ENCODE assay signal across 8 cellular contexts in genomic region chr2:96977631-96978195, GRCh38. TPM values are rescaled to one million over a fixed set of nuclear protein-coding genes. Genes with fewer than 3 reads are reported as not detected.
A peak's percentile ranks its signal among the peaks of the same experiment; 100 is the strongest.
DNase-seq lines count a peak whose midpoint lies in the region; FAIRE-seq lines count a peak whose summit lies in the region.

No MANE protein-coding gene starts in this region.

- no peaks in the 10 kb centered on the region for H3K36me3 ChIP-seq in mesenchymal stem cell (ENCODE audit: control insufficient read depth in 1 of 2, insufficient read depth in 2 of 2, low read depth in 1 of 2, low read length in 2 of 2)

- in situ Hi-C loops in ACHN (cut with HindIII; ENCODE audit: low pct_ligation_motif_present, low pct_unique_long_range_greater_than_20kb, low sequenced_read_pairs), result no loop called here

- no peak overlapping the region for H4K8ac ChIP-seq in mesenchymal stem cell (ENCODE audit: low read length)

- no peak overlapping the region for H2AFZ ChIP-seq in mesenchymal stem cell (ENCODE audit: low read depth, low read length)

- H2BK12ac ChIP-seq in mesenchymal stem cell (ENCODE audit: low read length in 2 of 2), result no peak overlapping the region

- no peak overlapping the region for H3K27ac ChIP-seq in mesenchymal stem cell (ENCODE audit: low read length, poor library complexity, severe bottlenecking)

- H3K9ac ChIP-seq in mesenchymal stem cell (ENCODE audit: low read length), result peak overlapping the region; percentile 67

- H3K14ac ChIP-seq in mesenchymal stem cell (ENCODE audit: low read length in 2 of 2), result no peak overlapping the region

- no peak overlapping the region for H2AK5ac ChIP-seq in mesenchymal stem cell (ENCODE audit: low read length, severe bottlenecking)

- H3K4me1 ChIP-seq in mesenchymal stem cell (ENCODE audit: control insufficient read depth, insufficient read depth, low read depth, low read length), result no peaks in the 10 kb centered on the region

- FAIRE-seq in frontal cortex (lab: Jason Lieb, UNC), result no peak

- peaks cover 0 to 3% of the 10 kb centered on the region in 2 experiments for H3K27me3 ChIP-seq in mesenchymal stem cell (ENCODE audit: control insufficient read depth in 1 of 2, insufficient read depth in 1 of 2, low read length in 2 of 2)

- peak overlapping the region in 1 of 2 experiments; percentile 38 for H3K4me3 ChIP-seq in mesenchymal stem cell (ENCODE audit: insufficient read depth in 1 of 2, low read depth in 1 of 2, low read length in 2 of 2)

- WGBS in mesenchymal stem cell, result 18% methylated on average over 15 of the region's 16 CpGs

- H3K23ac ChIP-seq in mesenchymal stem cell (ENCODE audit: low read length in 2 of 2), result no peak overlapping the region

- H3K9me3 ChIP-seq in mesenchymal stem cell (ENCODE audit: control insufficient read depth, low read length), result no peaks in the 10 kb centered on the region

- no peak overlapping the region for H3K4ac ChIP-seq in mesenchymal stem cell (ENCODE audit: low read depth in 1 of 2, low read length in 2 of 2)

- no peak overlapping the region for H2BK15ac ChIP-seq in mesenchymal stem cell (ENCODE audit: low read depth, poor library complexity, severe bottlenecking)

- H2BK5ac ChIP-seq in mesenchymal stem cell (ENCODE audit: low read depth, low read length, poor library complexity, severe bottlenecking), result no peak overlapping the region

- H4K91ac ChIP-seq in mesenchymal stem cell (ENCODE audit: low read length), result no peak overlapping the region

- no peak overlapping the region for H3K4me2 ChIP-seq in mesenchymal stem cell (ENCODE audit: low read length, poor library complexity, severe bottlenecking)

- H3K79me1 ChIP-seq in mesenchymal stem cell (replicated peaks; ENCODE audit: low read length, poor library complexity, severe bottlenecking), result no peaks in the 10 kb centered on the region

- H2BK120ac ChIP-seq in mesenchymal stem cell (ENCODE audit: low read depth, low read length), result no peak overlapping the region

- no peak overlapping the region for H3K18ac ChIP-seq in mesenchymal stem cell (ENCODE audit: low read depth in 1 of 2, low read length in 2 of 2)

- DNase-seq in ACHN, result peak; percentile 61
- DNase-seq in HS-5 (ENCODE audit: low read depth), result peak; percentile 64
- DNase-seq in astrocyte of the hippocampus (ENCODE audit: low read depth, low spot score), result peak; percentile 43
- DNase-seq in mesenchymal stem cell, result peak; percentile 68
- no peak for DNase-seq in GDM1 (lab: John Stamatoyannopoulos, UW)
- no peak for DNase-seq in frontal cortex (ENCODE audit: low spot score in 2 of 2)
- no peak for DNase-seq in NCI-H446 (lab: John Stamatoyannopoulos, UW)
- no peak for DNase-seq in SKM-1 treated with dmso at 0.1 percent for 144 hours (lab: John Stamatoyannopoulos, UW; ENCODE audit: unreplicated experiment)

RNA-seq across cellular contexts. Expression of gene FAM178B, which starts 8.7 kb away (rescaled TPM):
- polyA plus RNA-seq in mesenchymal stem cell (2013, experiment 1 of 2), result not detected
- not detected for polyA plus RNA-seq in mesenchymal stem cell (2013, experiment 2 of 2)
- total RNA-seq in frontal cortex, result not detected

Comparison
In these comparisons a context has a peak if more than half of its experiments do, and no peak if none do; other contexts are left out.
1. DNase-seq: peak in ACHN (single experiment), HS-5 (single experiment), astrocyte of the hippocampus (single experiment) and mesenchymal stem cell (single experiment); none in GDM1 (single experiment), frontal cortex (0 of 2), NCI-H446 (0 of 2) and SKM-1 treated with dmso at 0.1 percent for 144 hours (single experiment).